In genomic region chr3:192929146-192929545, GRCh38 we compare ENCODE assay signal across 27 cellular contexts. TPM values are rescaled to one million over a fixed set of nuclear protein-coding genes. Genes with fewer than 3 reads are reported as not detected.
A peak's percentile ranks its signal among the peaks of the same experiment; 100 is the strongest.
DNase-seq lines count a peak whose midpoint lies in the region; ATAC-seq, FAIRE-seq and TF ChIP-seq lines count a peak whose summit lies in the region.
"Had no signal": no experiment of that assay in that cellular context is flagged by ENCODE, and none has a peak within 500 bp of the region (broad histone marks: within the 10 kb centered on the region; RNA-seq: fewer than 3 reads in every experiment).

No MANE protein-coding gene starts in this region.

- H3K27ac ChIP-seq in A549: peak overlapping the region; percentile 4 to 28; a peak in 3 of 6 replicates
- H3K27ac ChIP-seq in hepatocyte: peak overlapping the region; percentile 53
- H3K27ac ChIP-seq: cardiac muscle cell, pancreas, right lobe of liver had no signal

- POLR2A ChIA-PET in A549 (lab: Yijun Ruan, JAX): interaction anchor here (1.5 kb wide), 1 partner anchor 12 kb away, joined by 6 read pairs; the partner anchor contains the start of gene MB21D2

- no peaks in the 10 kb centered on the region for H3K27me3 ChIP-seq in hepatocyte
- H3K27me3 ChIP-seq: MG63, pancreas had no signal

- H3K4me3 ChIP-seq in A549 (no peak overlapping the region), hepatocyte (no peak overlapping the region)
- H3K4me3 ChIP-seq: cardiac muscle cell, MG63, pancreas, right lobe of liver had no signal

- CTCF ChIA-PET in A549 (lab: Yijun Ruan, JAX): interaction anchor here (0.6 to 0.7 kb wide), 3 partner anchors 24 to 461 kb away, joined by 3 read pairs; no protein-coding TSS in a partner anchor

- TF ChIP-seq CTCF in A549 (IDR thresholded peaks at IDR 0.05) (no peak), hepatocyte (IDR thresholded peaks at IDR 0.05; ENCODE audit: poor library complexity) (no peak)

- H3K4me2 ChIP-seq in A549: peak overlapping the region; percentile 63
- H3K4me2 ChIP-seq in hepatocyte: no peak overlapping the region

- H3K4me1 ChIP-seq in A549: peaks cover 39% of the 10 kb centered on the region
- H3K4me1 ChIP-seq in hepatocyte (ENCODE audit: insufficient read depth): peaks cover 5% of the 10 kb centered on the region

- no peak for TF ChIP-seq RAD21 in A549 (conservative IDR thresholded peaks at IDR 0.05 in 1 of 2, IDR thresholded peaks at IDR 0.05 in 1 of 2)

- FAIRE-seq in A549 (lab: Jason Lieb, UNC): no peak
- peak; percentile 20 for FAIRE-seq in H54 (lab: Jason Lieb, UNC)
- FAIRE-seq: A204.1, endothelial cell of umbilical vein, pancreas, urothelium cell line had no signal

- TF ChIP-seq POLR2A in A549 (IDR thresholded peaks at IDR 0.05; ENCODE audit: low read length): no peak
- TF ChIP-seq POLR2A in H54 (IDR thresholded peaks at IDR 0.05; ENCODE audit: low read depth, low read length): no peak

- WGBS in A549 (ENCODE audit: missing lambda C conversion rate): 5% methylated on average over 2 of the region's 2 CpGs
- 61% methylated on average over 2 of the region's 2 CpGs for WGBS in hepatocyte (ENCODE audit: low lambda C conversion rate, missing lambda C conversion rate)

- no peaks in the 10 kb centered on the region for H3K9me2 ChIP-seq in hepatocyte (replicated peaks; ENCODE audit: insufficient read depth)

- no peaks in the 10 kb centered on the region for H3K36me3 ChIP-seq in hepatocyte (replicated peaks; ENCODE audit: insufficient read depth, low read depth)
- H3K36me3 ChIP-seq: cardiac muscle cell, MG63, pancreas, right lobe of liver had no signal

- H3K9me3 ChIP-seq in A549 (no peaks in the 10 kb centered on the region), hepatocyte (ENCODE audit: low read depth) (no peaks in the 10 kb centered on the region)
- H3K9me3 ChIP-seq: MG63, pancreas, right lobe of liver had no signal

- H3K79me2 ChIP-seq in hepatocyte: no peaks in the 10 kb centered on the region

- H4K20me1 ChIP-seq in hepatocyte (ENCODE audit: insufficient read depth, poor library complexity, severe bottlenecking): no peaks in the 10 kb centered on the region

- DNase-seq in A549 (ENCODE audit: low read depth in 1 of 2, low spot score in 1 of 2) (peak in 1 of 2 experiments; percentile 12), H54 (ENCODE audit: insufficient read length, low spot score) (no peak), astrocyte of the hippocampus (ENCODE audit: low read depth, low spot score) (peak; percentile 23), hepatocyte (ENCODE audit: low spot score) (no peak)
- no peak for DNase-seq in activated CD4-positive, alpha-beta T cell treated with anti-CD3 and anti-CD28 coated beads, Interleukin-2, amount 50 U/mL, for 1 hour
- DNase-seq: activated CD8-positive, alpha-beta memory T cell treated with anti-CD3 and anti-CD28 coated beads, Interleukin-2, amount 50 U/mL, for 48 hours; activated effector memory CD4-positive, alpha-beta T cell treated with Interleukin-2 at 50 U/mL for 16 hours; dermis blood vessel endothelial cell; GDM1; left colon; MG63; midbrain; NCI-H1436; OCI-M1; pancreas; right lobe of liver; stimulated activated CD4-positive, alpha-beta T cell treated with anti-CD3 and anti-CD28 coated beads, Interleukin-15, amount 100 ng/mL, for 24 hours; T-cell had no signal

- H2AFZ ChIP-seq in hepatocyte: no peak overlapping the region

- TF ChIP-seq EP300 in A549 (IDR thresholded peaks at IDR 0.05): no peak

- peak in 1 of 2 experiments; percentile 63; a peak in 3 of 6 replicates for ATAC-seq in A549
- ATAC-seq in GM19452 (IDR thresholded peaks at IDR 0.05; ENCODE audit: unreplicated experiment): no peak
- ATAC-seq in HG02759 (IDR thresholded peaks at IDR 0.05; ENCODE audit: unreplicated experiment): no peak
- ATAC-seq in HG02885 (IDR thresholded peaks at IDR 0.05; ENCODE audit: poor library complexity, unreplicated experiment): no peak
- ATAC-seq: left colon; natural killer cell treated with Interleukin-12 subunit alpha and Interleukin-12 subunit beta and Interleukin-15 and Interleukin-18, amount 100 ng/mL, for 72 hours; T-cell had no signal

TF ChIP-seq in A549, 52 proteins besides CTCF, POLR2A, EP300 and RAD21:
- peak; percentile 51 for TF ChIP-seq MAFK (IDR thresholded peaks at IDR 0.05; ENCODE audit: partially characterized antibody)
- no peak for TF ChIP-seq HOXA7 (CRISPR knock-in tag; IDR thresholded peaks at IDR 0.05)
TF ChIP-seq in A549: peak in this region for 1.

RNA-seq across cellular contexts. Expression of gene MB21D2, which starts 11.5 kb away (rescaled TPM):
- polyA plus RNA-seq in A549 (2011; rRNA removed) (6.6 and 7.5 TPM in 2 replicates), A549 (2017; fragmentation: RNase III; extraction: RNeasy Plus Mini Kit Qiagen cat#74134 plus additional on column Dnase treatment) (4.8 to 5.5 TPM (median 5.4 TPM) in 3 replicates), hepatocyte (7.6 and 9.1 TPM in 2 replicates)
- 3.3 and 4.3 TPM in 2 replicates for polyA plus RNA-seq in A549 (2012; cell fraction: cytosol; rRNA removed)
- 4.5 and 5.0 TPM in 2 replicates for polyA plus RNA-seq in A549 (2012; cell fraction: nucleus; rRNA removed)
- polyA minus RNA-seq in A549 (2011; rRNA and poly(A)+ RNA removed): 12.8 and 14.4 TPM in 2 replicates
- 22.1 and 23.0 TPM in 2 replicates for total RNA-seq in hepatocyte
- polyA plus RNA-seq: IgD-negative memory B cell had no signal
